In genomic region chr3:126394977-126395321, GRCh38 we compare ENCODE assay signal across 15 cellular contexts. TPM values are rescaled to one million over a fixed set of nuclear protein-coding genes. Genes with fewer than 3 reads are reported as not detected.
DNase-seq lines count a peak whose midpoint lies in the region; ATAC-seq and TF ChIP-seq lines count a peak whose summit lies in the region.
"Had no signal": no experiment of that assay in that cellular context is flagged by ENCODE, and none has a peak within 500 bp of the region (broad histone marks: within the 10 kb centered on the region; RNA-seq: fewer than 3 reads in every experiment).

No MANE protein-coding gene starts in this region.

- H3K27me3 ChIP-seq in RWPE2 (ENCODE audit: insufficient read depth, poor library complexity, severe bottlenecking) (no peaks in the 10 kb centered on the region), esophagus (ENCODE audit: control insufficient read depth in 1 of 2, insufficient read depth in 2 of 2, low read length in 2 of 2) (peaks cover 0 to 6% of the 10 kb centered on the region in 2 donors), skeletal muscle satellite cell (ENCODE audit: control insufficient read depth, insufficient read depth, low read length) (peaks cover 67% of the 10 kb centered on the region)
- peaks cover 22% of the 10 kb centered on the region for H3K27me3 ChIP-seq in CD4-positive, alpha-beta T cell (ENCODE audit: control insufficient read depth, insufficient read depth, low read length)

- intact Hi-C loops in CD4-positive, alpha-beta T cell (cut with DNase I, micrococcal nuclease): no loop called here

- TF ChIP-seq CTCF in RWPE2 (IDR thresholded peaks at IDR 0.05; ENCODE audit: poor library complexity, severe bottlenecking) (no peak), endothelial cell (IDR thresholded peaks at IDR 0.05; ENCODE audit: unreplicated experiment) (no peak)
- no peak for TF ChIP-seq CTCF in CD4-positive, alpha-beta T cell (IDR thresholded peaks at IDR 0.05)

- CTCF ChIA-PET in CD4-positive, alpha-beta T cell (lab: Charles Lee): no interaction called here

- no peaks in the 10 kb centered on the region for H3K4me1 ChIP-seq in RWPE2 (ENCODE audit: insufficient read depth, poor library complexity, severe bottlenecking)
- H3K4me1 ChIP-seq in esophagus (ENCODE audit: control insufficient read depth in 2 of 2, insufficient read depth in 2 of 2, low read length in 1 of 2): peaks cover 4 to 10% of the 10 kb centered on the region in 2 donors
- peaks cover 4% of the 10 kb centered on the region for H3K4me1 ChIP-seq in mesodermal cell (ENCODE audit: control insufficient read depth, insufficient read depth, low read length, poor library complexity, severe bottlenecking)
- peaks cover 3% of the 10 kb centered on the region for H3K4me1 ChIP-seq in skeletal muscle satellite cell (ENCODE audit: control insufficient read depth, insufficient read depth, low read length)

- H3K27me3 Mint-ChIP-seq in CD4-positive, alpha-beta T cell: peaks cover 53% of the 10 kb centered on the region
- peaks cover 5% of the 10 kb centered on the region for H3K27me3 Mint-ChIP-seq in endothelial cell (ENCODE audit: unreplicated experiment)

- H3K4me1 Mint-ChIP-seq in CD4-positive, alpha-beta T cell (ENCODE audit: low read depth): no peaks in the 10 kb centered on the region
- no peaks in the 10 kb centered on the region for H3K4me1 Mint-ChIP-seq in endothelial cell (ENCODE audit: unreplicated experiment)

- POLR2A ChIA-PET in CD4-positive, alpha-beta T cell (lab: Charles Lee): no interaction called here

- ATAC-seq in RWPE2 (ENCODE audit: low read depth): no peak
- ATAC-seq in HG02610 (IDR thresholded peaks at IDR 0.05; ENCODE audit: unreplicated experiment): no peak
- no peak for ATAC-seq in CD4-positive, alpha-beta T cell (ENCODE audit: poor library complexity)
- no peak for ATAC-seq in HG03571 (IDR thresholded peaks at IDR 0.05; ENCODE audit: unreplicated experiment)

- no peak overlapping the region for H3K27ac Mint-ChIP-seq in CD4-positive, alpha-beta T cell
- no peak overlapping the region for H3K27ac Mint-ChIP-seq in endothelial cell (ENCODE audit: unreplicated experiment)
- H3K27ac Mint-ChIP-seq: activated naive CD4-positive, alpha-beta T cell treated with anti-CD3 and anti-CD28 coated beads, Interleukin-2, amount 10 ng/mL, durations not matched to agents 7 days and 5 days; CD4-positive, CD25-positive, alpha-beta regulatory T cell had no signal

- no peak overlapping the region for H3K4me3 Mint-ChIP-seq in CD4-positive, alpha-beta T cell
- no peak overlapping the region for H3K4me3 Mint-ChIP-seq in endothelial cell (ENCODE audit: unreplicated experiment)
- H3K4me3 Mint-ChIP-seq: activated naive CD4-positive, alpha-beta T cell treated with anti-CD3 and anti-CD28 coated beads, Interleukin-2, amount 10 ng/mL, durations not matched to agents 7 days and 5 days; CD4-positive, CD25-positive, alpha-beta regulatory T cell had no signal

- WGBS in esophagus, 2 donors: 12 to 14% methylated on average over 29 to 30 of the region's 30 CpGs
- 13 to 26% methylated on average over 10 to 23 of the region's 30 CpGs for WGBS in mesodermal cell (ENCODE audit: insufficient coverage in 2 of 2), 2 experiments

- no peak overlapping the region for H3K27ac ChIP-seq in RWPE2 (ENCODE audit: poor library complexity, severe bottlenecking)
- no peak overlapping the region for H3K27ac ChIP-seq in esophagus (ENCODE audit: low read depth in 2 of 2, low read length in 1 of 2)
- no peak overlapping the region for H3K27ac ChIP-seq in mesodermal cell (ENCODE audit: low read depth, low read length, severe bottlenecking)
- no peak overlapping the region for H3K27ac ChIP-seq in CD4-positive, alpha-beta T cell (ENCODE audit: low read depth, low read length)

- H3K9me3 ChIP-seq in RWPE2 (ENCODE audit: severe bottlenecking) (no peaks in the 10 kb centered on the region), esophagus (ENCODE audit: control insufficient read depth in 2 of 2, insufficient read depth in 1 of 2, low read depth in 1 of 2, low read length in 1 of 2) (no peaks in the 10 kb centered on the region), mesodermal cell (ENCODE audit: control insufficient read depth, low read length) (no peaks in the 10 kb centered on the region), skeletal muscle satellite cell (replicated peaks; ENCODE audit: low read length) (no peaks in the 10 kb centered on the region)
- H3K9me3 ChIP-seq in CD4-positive, alpha-beta T cell (ENCODE audit: control insufficient read depth, low read length): no peaks in the 10 kb centered on the region

- H3K36me3 ChIP-seq in RWPE2 (ENCODE audit: low read depth) (no peaks in the 10 kb centered on the region), esophagus (ENCODE audit: control insufficient read depth in 2 of 2, insufficient read depth in 2 of 2, low read length in 1 of 2) (no peaks in the 10 kb centered on the region), mesodermal cell (ENCODE audit: control insufficient read depth, insufficient read depth, low read length) (no peaks in the 10 kb centered on the region), skeletal muscle satellite cell (ENCODE audit: insufficient read depth, low read length) (no peaks in the 10 kb centered on the region)

- H3K9ac ChIP-seq in skeletal muscle satellite cell (ENCODE audit: low read depth, low read length): no peak overlapping the region

- H3K4me3 ChIP-seq in RWPE2 (ENCODE audit: severe bottlenecking): no peak overlapping the region
- peak overlapping the region; percentile 8 to 9 for H3K4me3 ChIP-seq in esophagus (ENCODE audit: low read depth in 1 of 2, low read length in 2 of 2)
- H3K4me3 ChIP-seq in mesodermal cell (ENCODE audit: extremely low read depth, insufficient read depth, low read length, poor library complexity, severe bottlenecking): peak overlapping the region; percentile 22
- H3K4me3 ChIP-seq in skeletal muscle satellite cell (ENCODE audit: low read length): no peak overlapping the region

- H3K4me2 ChIP-seq in skeletal muscle satellite cell (ENCODE audit: low read length): peak overlapping the region; percentile 44

- DNase-seq in RWPE2 (ENCODE audit: low spot score) (peak; percentile 36), endothelial cell (ENCODE audit: low spot score) (no peak)
- DNase-seq in CD4-positive, alpha-beta T cell: no peak
- DNase-seq: activated naive CD4-positive, alpha-beta T cell treated with anti-CD3 and anti-CD28 coated beads, Interleukin-2, amount 10 ng/mL, durations not matched to agents 7 days and 5 days; CD4-positive, CD25-positive, alpha-beta regulatory T cell; central memory CD4-positive, alpha-beta T cell; EL had no signal

- H3K36me3 Mint-ChIP-seq in CD4-positive, alpha-beta T cell (ENCODE audit: low read depth): no peaks in the 10 kb centered on the region
- no peaks in the 10 kb centered on the region for H3K36me3 Mint-ChIP-seq in endothelial cell (ENCODE audit: low read depth, unreplicated experiment)
- H3K36me3 Mint-ChIP-seq: activated naive CD4-positive, alpha-beta T cell treated with anti-CD3 and anti-CD28 coated beads, Interleukin-2, amount 10 ng/mL, durations not matched to agents 7 days and 5 days; CD4-positive, CD25-positive, alpha-beta regulatory T cell had no signal

- no peaks in the 10 kb centered on the region for H3K9me3 Mint-ChIP-seq in CD4-positive, alpha-beta T cell
- H3K9me3 Mint-ChIP-seq in endothelial cell (ENCODE audit: unreplicated experiment): no peaks in the 10 kb centered on the region
- H3K9me3 Mint-ChIP-seq: activated naive CD4-positive, alpha-beta T cell treated with anti-CD3 and anti-CD28 coated beads, Interleukin-2, amount 10 ng/mL, durations not matched to agents 7 days and 5 days had no signal

RNA-seq across cellular contexts. Expression of gene CFAP100, which starts 0.2 kb away (rescaled TPM):
- polyA plus RNA-seq in esophagus: not detected
- not detected for polyA plus RNA-seq in mesodermal cell (2013, experiment 1 of 2)
- polyA plus RNA-seq in mesodermal cell (2013, experiment 2 of 2): not detected
- total RNA-seq in skeletal muscle satellite cell (2012; rRNA removed): 0.25 TPM in 1 of 2 replicates, not detected in the other
- total RNA-seq in CD4-positive, alpha-beta T cell: not detected
- not detected for total RNA-seq in endothelial cell (ENCODE audit: unreplicated experiment)
- total RNA-seq: activated CD8-positive, alpha-beta memory T cell treated with anti-CD3 and anti-CD28 coated beads for 36 hours; CD4-positive, CD25-positive, alpha-beta regulatory T cell; HT1080; posterior vena cava had no signal
- polyA plus RNA-seq: CD4-positive, CD25-positive, alpha-beta regulatory T cell had no signal

RNA-seq across cellular contexts. Expression of gene KLF15, which starts 37.7 kb away (rescaled TPM):
- 1 to 10 TPM; 5.0 to 8.2 TPM for polyA plus RNA-seq in esophagus
- polyA plus RNA-seq in mesodermal cell (2013, experiment 1 of 2): 3.9 TPM
- 4.5 TPM for polyA plus RNA-seq in mesodermal cell (2013, experiment 2 of 2)
- 0.87 and 1.5 TPM in 2 replicates for total RNA-seq in skeletal muscle satellite cell (2012; rRNA removed)
- total RNA-seq in CD4-positive, alpha-beta T cell: under 1 TPM in 1 of 2 experiments, not detected in 1; 0.30 TPM
- total RNA-seq in endothelial cell (ENCODE audit: unreplicated experiment): 0.67 TPM
- total RNA-seq: CD4-positive, CD25-positive, alpha-beta regulatory T cell had no signal
- polyA plus RNA-seq: CD4-positive, CD25-positive, alpha-beta regulatory T cell had no signal

Comparison
In these comparisons a context has a peak if more than half of its experiments do, and no peak if none do; other contexts are left out.
1. H3K4me3 ChIP-seq: peak in esophagus (2 of 2) and mesodermal cell (single experiment); none in RWPE2 (single experiment) and skeletal muscle satellite cell (single experiment).